ENCODE assay signal across 22 cellular contexts in genomic region chr2:64000630-64001381, GRCh38. TPM values are rescaled to one million over a fixed set of nuclear protein-coding genes. Genes with fewer than 3 reads are reported as not detected.
DNase-seq lines count a peak whose midpoint lies in the region; ATAC-seq, FAIRE-seq and TF ChIP-seq lines count a peak whose summit lies in the region.
"Had no signal": no experiment of that assay in that cellular context is flagged by ENCODE, and none has a peak within 500 bp of the region (broad histone marks: within the 10 kb centered on the region; RNA-seq: fewer than 3 reads in every experiment).

No MANE protein-coding gene starts in this region.

- no peak overlapping the region for H3K27ac Mint-ChIP-seq in HFFc6
- H3K27ac Mint-ChIP-seq: brain; CD8-positive, alpha-beta T cell had no signal

- ATAC-seq in HG02885 (IDR thresholded peaks at IDR 0.05; ENCODE audit: poor library complexity, unreplicated experiment), result no peak
- ATAC-seq: CD8-positive, alpha-beta T cell; K562 had no signal

- no peaks in the 10 kb centered on the region; the same call in 1 of the 2 replicates for H3K27me3 Mint-ChIP-seq in HFFc6 (ENCODE audit: insufficient read depth)
- H3K27me3 Mint-ChIP-seq: brain had no signal

- no peak overlapping the region for H3K4me2 ChIP-seq in keratinocyte (ENCODE audit: control insufficient read depth, extremely low read depth, insufficient read depth, low read depth, low read length)

- no peak overlapping the region for H2AFZ ChIP-seq in keratinocyte (ENCODE audit: control insufficient read depth, low read length)

- H3K27ac ChIP-seq in keratinocyte (ENCODE audit: control insufficient read depth, insufficient read depth, low read length) (no peak overlapping the region), thyroid gland (no peak overlapping the region)
- H3K27ac ChIP-seq: neutrophil had no signal

- WGBS in thyroid gland, 2 donors, result 97 to 98% methylated on average over 5 of the region's 5 CpGs

- H3K9me1 ChIP-seq in keratinocyte (ENCODE audit: control insufficient read depth, extremely low read depth, insufficient read depth, low read length), result no peaks in the 10 kb centered on the region

- intact Hi-C loops in thyroid gland (cut with DNase I), result no loop called here

- FAIRE-seq in bronchial epithelial cell (lab: Jason Lieb, UNC) (peak; percentile 83), keratinocyte (lab: Jason Lieb, UNC) (no peak)
- FAIRE-seq: GM12891, K562 had no signal

- no peak overlapping the region for H3K4me3 Mint-ChIP-seq in HFFc6
- H3K4me3 Mint-ChIP-seq: brain; CD8-positive, alpha-beta T cell had no signal

- peak; percentile 16 for DNase-seq in ACHN
- DNase-seq in HFFc6, result no peak
- DNase-seq in bronchial epithelial cell (ENCODE audit: low read depth), result no peak
- no peak for DNase-seq in keratinocyte (ENCODE audit: low read depth, low spot score)
- no peak for DNase-seq in anterior cingulate cortex (lab: John Stamatoyannopoulos, UW)
- no peak for DNase-seq in thyroid gland
- no peak for DNase-seq in activated CD4-positive, alpha-beta T cell treated with anti-CD3 and anti-CD28 coated beads for 4 hours
- DNase-seq: activated CD4-positive, alpha-beta T cell treated with anti-CD3 and anti-CD28 coated beads for 48 hours; activated naive CD4-positive, alpha-beta T cell treated with anti-CD3 and anti-CD28 coated beads, Interleukin-2, amount 50 U/mL, for 16 hours; CD8-positive, alpha-beta T cell; effector CD8-positive, alpha-beta T cell; EL; hypothalamus; NCI-H2029 treated with DMSO at 0.1 percent for 48 hours; stimulated activated CD4-positive, alpha-beta T cell treated with anti-CD3 and anti-CD28 coated beads, Interleukin-2, amount 100 ng/mL, for 24 hours; substantia nigra; T1000 had no signal

- no peaks in the 10 kb centered on the region for H4K20me1 ChIP-seq in keratinocyte (ENCODE audit: control insufficient read depth, extremely low read depth, insufficient read depth, low read length)

- H3K4me1 Mint-ChIP-seq in HFFc6 (ENCODE audit: low read depth), result no peaks in the 10 kb centered on the region

- H3K27me3 ChIP-seq in bronchial epithelial cell (ENCODE audit: control insufficient read depth, insufficient read depth, low read length) (no peaks in the 10 kb centered on the region), keratinocyte (ENCODE audit: control insufficient read depth, extremely low read depth, insufficient read depth, low read length) (no peaks in the 10 kb centered on the region), thyroid gland (no peaks in the 10 kb centered on the region)
- H3K27me3 ChIP-seq: neutrophil had no signal

- in situ Hi-C loops in ACHN (cut with HindIII; ENCODE audit: low pct_ligation_motif_present, low pct_unique_long_range_greater_than_20kb, low sequenced_read_pairs), result no loop called here

- dilution Hi-C loops in keratinocyte (cut with MboI; ENCODE audit: extremely low pct_ligation_motif_present, low sequenced_read_pairs), result no loop called here

- H3K9me3 Mint-ChIP-seq in HFFc6, result peaks cover 21% of the 10 kb centered on the region

- TF ChIP-seq CTCF in HFFc6 (IDR thresholded peaks at IDR 0.05) (peak; percentile 38), bronchial epithelial cell (IDR thresholded peaks at IDR 0.05; ENCODE audit: insufficient read depth, low read length, severe bottlenecking) (peak; percentile 15), keratinocyte (optimal IDR thresholded peaks at IDR 0.05 in 1 of 3, IDR thresholded peaks at IDR 0.05 in 1 of 3, conservative IDR thresholded peaks at IDR 0.05 in 1 of 3; ENCODE audit: extremely low read depth in 1 of 3, insufficient read depth in 2 of 3, low read length in 3 of 3) (peak in 2 of 3 experiments; percentile 7 to 40), thyroid gland (IDR thresholded peaks at IDR 0.05) (no peak)

- H3K9me3 ChIP-seq in keratinocyte (ENCODE audit: control insufficient read depth, low read depth, low read length), result no peaks in the 10 kb centered on the region
- H3K9me3 ChIP-seq in thyroid gland, result no peaks in the 10 kb centered on the region
- H3K9me3 ChIP-seq: neutrophil had no signal

- no peaks in the 10 kb centered on the region for H3K36me3 ChIP-seq in bronchial epithelial cell (ENCODE audit: control insufficient read depth, insufficient read depth, low read length)
- no peaks in the 10 kb centered on the region for H3K36me3 ChIP-seq in keratinocyte (ENCODE audit: control insufficient read depth in 2 of 2, extremely low read depth in 1 of 2, insufficient read depth in 2 of 2, low read length in 2 of 2)
- no peaks in the 10 kb centered on the region for H3K36me3 ChIP-seq in thyroid gland
- H3K36me3 ChIP-seq: neutrophil had no signal

- no peak overlapping the region for H3K9ac ChIP-seq in keratinocyte (ENCODE audit: control insufficient read depth, extremely low read depth, insufficient read depth, low read length)

- H3K4me1 ChIP-seq in keratinocyte (ENCODE audit: control insufficient read depth, extremely low read depth, insufficient read depth, low read length) (peaks cover 7% of the 10 kb centered on the region), thyroid gland (peaks cover 0 to 9% of the 10 kb centered on the region in 2 donors)

- peaks cover 47% of the 10 kb centered on the region for H3K36me3 Mint-ChIP-seq in HFFc6 (ENCODE audit: low read depth)

- H3K4me3 ChIP-seq in bronchial epithelial cell (ENCODE audit: low read depth, low read length), result no peak overlapping the region
- no peak overlapping the region for H3K4me3 ChIP-seq in keratinocyte (ENCODE audit: control insufficient read depth in 2 of 3, extremely low read depth in 1 of 3, insufficient read depth in 2 of 3, low read depth in 1 of 3, low read length in 3 of 3)
- H3K4me3 ChIP-seq in thyroid gland (replicated peaks in 1 of 3), result no peak overlapping the region
- H3K4me3 ChIP-seq: K562 had no signal

- peaks cover 22% of the 10 kb centered on the region for H3K79me2 ChIP-seq in keratinocyte (ENCODE audit: control insufficient read depth, insufficient read depth, low read length)

- TF ChIP-seq POLR2A in thyroid gland (IDR thresholded peaks at IDR 0.05), result no peak

RNA-seq across cellular contexts. Expression of gene VPS54, which starts 18.4 kb away (rescaled TPM):
- total RNA-seq in HFFc6 (2021; fragmentation: NEBNext Ultra II Directional; extraction: Animal tissue kit (Norgen Biotek cat#: 25700)), result 10 to 100 TPM; 12.9 to 17.7 (median 15.0) TPM
- 18.2 and 20.9 TPM in 2 replicates for total RNA-seq in bronchial epithelial cell
- 9.5 to 18.2 TPM (median 10.6 TPM) in 3 replicates for polyA plus RNA-seq in keratinocyte
- polyA plus RNA-seq in keratinocyte (2011; ENCODE audit: low read depth), result 8.0 TPM
- 6.7 and 14.4 TPM in 2 replicates for polyA plus RNA-seq in keratinocyte (2011; cell fraction: cytosol; rRNA removed)
- 10.0 and 13.1 TPM in 2 replicates for polyA plus RNA-seq in keratinocyte (2011; cell fraction: nucleus; rRNA removed)
- polyA plus RNA-seq in keratinocyte (2012; ENCODE audit: low replicate concordance), result 11.2 and 11.5 TPM in 2 replicates
- polyA minus RNA-seq in keratinocyte, result 4.6 to 24.4 TPM (median 12.1 TPM) in 3 replicates
- 9.4 TPM for polyA minus RNA-seq in keratinocyte (2011; cell fraction: cytosol; rRNA and poly(A)+ RNA removed)
- 9.5 and 22.2 TPM in 2 replicates for polyA minus RNA-seq in keratinocyte (2011; cell fraction: nucleus; rRNA and poly(A)+ RNA removed)
- total RNA-seq in thyroid gland, result 10 to 100 TPM; 34.4 to 40.8 (median 35.9) TPM

Comparison
In these comparisons a context has a peak if more than half of its experiments do, and no peak if none do; other contexts are left out.
1. CTCF ChIP-seq: peak in HFFc6 (single experiment), bronchial epithelial cell (single experiment) and keratinocyte (2 of 3); none in thyroid gland (0 of 6).